28 cellular contexts compared by ENCODE assay signal in the genomic region with DNA sequence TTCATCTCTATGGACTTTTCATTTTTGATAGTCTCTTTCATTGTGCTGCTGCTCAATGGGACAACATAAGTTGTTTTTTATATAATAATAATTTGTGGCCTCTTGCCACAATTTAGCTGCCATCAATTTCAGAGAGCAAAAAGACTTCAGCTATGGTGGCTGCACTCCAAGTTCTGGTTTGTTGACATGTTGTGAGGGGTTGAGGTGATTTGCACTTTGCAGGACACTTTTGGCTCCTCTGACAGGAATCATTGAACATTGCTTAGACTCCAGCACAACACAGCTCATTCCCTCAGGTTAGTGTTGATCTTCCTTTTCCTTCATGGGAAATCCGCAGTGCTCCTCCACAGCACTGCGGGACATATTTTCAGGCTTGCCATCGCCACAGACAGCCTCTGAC.
"Had no signal": no experiment of that assay in that cellular context is flagged by ENCODE, and none has a peak within 500 bp of the region (broad histone marks: within the 10 kb centered on the region; RNA-seq: fewer than 3 reads in every experiment).

No MANE protein-coding gene starts in this region.

- ATAC-seq: naive thymus-derived CD8-positive, alpha-beta T cell; natural killer cell treated with Interleukin-12 subunit alpha and Interleukin-12 subunit beta and Interleukin-15 and Interleukin-18, amount 100 ng/mL, for 72 hours; pancreas; psoas muscle; right cardiac atrium; stimulated activated memory B cell treated with anti-CD40 and anti-IgM and Interleukin-4, amounts not matched to agents 10 μg/mL and 1 μg/mL and 100 μg/mL, for 72 hours; stimulated activated naive CD8-positive, alpha-beta T cell treated with anti-CD3 and anti-CD28 coated beads, Interleukin-15, amount 100 ng/mL, for 72 hours; stimulated activated naive CD8-positive, alpha-beta T cell treated with anti-CD3 and anti-CD28 coated beads, Interleukin-15, Interleukin-2, amounts not matched to agents 100 U/mL and 50 U/mL, for 24 hours; upper lobe of right lung had no signal

- DNase-seq: naive thymus-derived CD8-positive, alpha-beta T cell; nephron progenitor cell; nucleus accumbens; pancreas; psoas muscle; right cardiac atrium; right lobe of liver; sigmoid colon; small intestine; stimulated activated CD4-positive, alpha-beta T cell treated with anti-CD3 and anti-CD28 coated beads, Interleukin-15, amount 100 ng/mL, for 24 hours; stimulated activated CD4-positive, alpha-beta T cell treated with anti-CD3 and anti-CD28 coated beads, Interleukin-2, amount 100 ng/mL, for 24 hours; stimulated activated CD4-positive, alpha-beta T cell treated with anti-CD3 and anti-CD28 coated beads, Interleukin-4, amount 100 ng/mL, for 1 hour; stimulated activated CD4-positive, alpha-beta T cell treated with anti-CD3 and anti-CD28 coated beads, Interleukin-4, amount 100 ng/mL, for 4 hours; stimulated activated CD8-positive, alpha-beta memory T cell treated with anti-CD3 and anti-CD28 coated beads, Interleukin-4, amount 100 ng/mL, for 48 hours; stimulated activated naive CD4-positive, alpha-beta T cell; stimulated activated naive CD8-positive, alpha-beta T cell treated with anti-CD3 and anti-CD28 coated beads, Interleukin-15, amount 100 ng/mL, for 72 hours; stimulated activated naive CD8-positive, alpha-beta T cell treated with anti-CD3 and anti-CD28 coated beads, Interleukin-15, Interleukin-2, amounts not matched to agents 100 U/mL and 50 U/mL, for 24 hours; testis; tibial artery; transverse colon; upper lobe of right lung had no signal

- H3K4me3 Mint-ChIP-seq: naive thymus-derived CD8-positive, alpha-beta T cell; natural killer cell treated with Interleukin-12 subunit alpha and Interleukin-12 subunit beta and Interleukin-15 and Interleukin-18, amount 100 ng/mL, for 72 hours; nephron progenitor cell; neural crest cell; stimulated activated memory B cell treated with anti-CD40 and anti-IgM and Interleukin-4, amounts not matched to agents 10 μg/mL and 1 μg/mL and 100 μg/mL, for 72 hours; stimulated activated naive CD8-positive, alpha-beta T cell treated with anti-CD3 and anti-CD28 coated beads, Interleukin-15, amount 100 ng/mL, for 72 hours; type B pancreatic cell had no signal

- H3K27me3 Mint-ChIP-seq: natural killer cell treated with Interleukin-12 subunit alpha and Interleukin-12 subunit beta and Interleukin-15 and Interleukin-18, amount 100 ng/mL, for 72 hours; stimulated activated memory B cell treated with anti-CD40 and anti-IgM and Interleukin-4, amounts not matched to agents 10 μg/mL and 1 μg/mL and 100 μg/mL, for 72 hours; stimulated activated naive CD8-positive, alpha-beta T cell treated with anti-CD3 and anti-CD28 coated beads, Interleukin-15, amount 100 ng/mL, for 72 hours; type B pancreatic cell had no signal

- H3K4me1 Mint-ChIP-seq: naive thymus-derived CD8-positive, alpha-beta T cell; nephron progenitor cell; neural crest cell; stimulated activated memory B cell treated with anti-CD40 and anti-IgM and Interleukin-4, amounts not matched to agents 10 μg/mL and 1 μg/mL and 100 μg/mL, for 72 hours; stimulated activated naive CD8-positive, alpha-beta T cell treated with anti-CD3 and anti-CD28 coated beads, Interleukin-15, amount 100 ng/mL, for 72 hours had no signal

- H3K27ac Mint-ChIP-seq: naive thymus-derived CD8-positive, alpha-beta T cell; natural killer cell treated with Interleukin-12 subunit alpha and Interleukin-12 subunit beta and Interleukin-15 and Interleukin-18, amount 100 ng/mL, for 72 hours; nephron progenitor cell; stimulated activated memory B cell treated with anti-CD40 and anti-IgM and Interleukin-4, amounts not matched to agents 10 μg/mL and 1 μg/mL and 100 μg/mL, for 72 hours; stimulated activated naive CD8-positive, alpha-beta T cell treated with anti-CD3 and anti-CD28 coated beads, Interleukin-15, amount 100 ng/mL, for 72 hours; type B pancreatic cell had no signal

- H3K9me3 ChIP-seq: neutrophil, pancreas, psoas muscle, right lobe of liver, sigmoid colon, suprapubic skin, testis, tibial artery, transverse colon, upper lobe of right lung, vagina had no signal

- H3K36me3 Mint-ChIP-seq: naive thymus-derived CD8-positive, alpha-beta T cell; natural killer cell treated with Interleukin-12 subunit alpha and Interleukin-12 subunit beta and Interleukin-15 and Interleukin-18, amount 100 ng/mL, for 72 hours; stimulated activated memory B cell treated with anti-CD40 and anti-IgM and Interleukin-4, amounts not matched to agents 10 μg/mL and 1 μg/mL and 100 μg/mL, for 72 hours; type B pancreatic cell had no signal

- H3K27ac ChIP-seq: neutrophil, pancreas, psoas muscle, right lobe of liver, sigmoid colon, suprapubic skin, testis, tibial artery, transverse colon, upper lobe of right lung, vagina had no signal
